ENCODE assay signal across 19 cellular contexts in genomic region chr21:42565206-42565810, GRCh38. TPM values are rescaled to one million over a fixed set of nuclear protein-coding genes. Genes with fewer than 3 reads are reported as not detected.
DNase-seq lines count a peak whose midpoint lies in the region; TF ChIP-seq lines count a peak whose summit lies in the region.
"Had no signal": no experiment of that assay in that cellular context is flagged by ENCODE, and none has a peak within 500 bp of the region (broad histone marks: within the 10 kb centered on the region; RNA-seq: fewer than 3 reads in every experiment).

No MANE protein-coding gene starts in this region.

- H3K27me3 ChIP-seq in Peyer's patch (no peaks in the 10 kb centered on the region), sigmoid colon (no peaks in the 10 kb centered on the region)

- TF ChIP-seq POLR2A in Peyer's patch (IDR thresholded peaks at IDR 0.05) (no peak), sigmoid colon (IDR thresholded peaks at IDR 0.05) (no peak)

- intact Hi-C loops in sigmoid colon (cut with DNase I), result loop anchor here (10.0 kb wide), 1 partner anchor 49 kb away; no protein-coding TSS in a partner anchor

- no peak for TF ChIP-seq EP300 in sigmoid colon (IDR thresholded peaks at IDR 0.05)

- WGBS in sigmoid colon, 2 donors, result 91 to 94% methylated on average over 16 of the region's 16 CpGs

- TF ChIP-seq CTCF in Peyer's patch (IDR thresholded peaks at IDR 0.05) (no peak), sigmoid colon (IDR thresholded peaks at IDR 0.05) (no peak)

- H3K27ac ChIP-seq in Peyer's patch (no peak overlapping the region), sigmoid colon (no peak overlapping the region)
- H3K27ac ChIP-seq: 22Rv1, thoracic aorta had no signal

- H3K4me3 ChIP-seq in Peyer's patch (no peak overlapping the region), sigmoid colon (no peak overlapping the region)
- H3K4me3 ChIP-seq: thoracic aorta had no signal

- peak; percentile 18 for DNase-seq in activated CD4-positive, CD25-positive, alpha-beta regulatory T cell treated with anti-CD3 and anti-CD28 coated beads, Interleukin-2, amount 50 U/mL, for 72 hours
- no peak for DNase-seq in activated CD4-positive, CD25-positive, alpha-beta regulatory T cell (lab: John Stamatoyannopoulos, UW)
- peak in 2 of 3 donors; percentile 14 to 41 for DNase-seq in Peyer's patch
- peak; percentile 35 for DNase-seq in islet precursor cell
- peak; percentile 54 for DNase-seq in sigmoid colon
- DNase-seq in NCI-H1105 (lab: John Stamatoyannopoulos, UW), result no peak
- no peak for DNase-seq in HK-2 (ENCODE audit: unreplicated experiment)
- no peak for DNase-seq in central memory CD4-positive, alpha-beta T cell
- DNase-seq: activated CD4-positive, alpha-beta T cell treated with anti-CD3 and anti-CD28 coated beads for 4 hours; amniotic stem cell; DMS153; HFFc6; NCI-H1092 treated with DMSO at 0.1 percent for 48 hours; NCI-H2029; NCI-H69; occipital lobe; stimulated activated CD4-positive, alpha-beta T cell treated with anti-CD3 and anti-CD28 coated beads, Interleukin-4, amount 100 ng/mL, for 1 hour had no signal

- H3K4me1 ChIP-seq in Peyer's patch, result no peaks in the 10 kb centered on the region
- H3K4me1 ChIP-seq in sigmoid colon, result no peaks in the 10 kb centered on the region

- H3K9me3 ChIP-seq in Peyer's patch, result no peaks in the 10 kb centered on the region
- H3K9me3 ChIP-seq in sigmoid colon, result no peaks in the 10 kb centered on the region
- H3K9me3 ChIP-seq: thoracic aorta had no signal

- peaks cover 0 to 94% (median 0%) of the 10 kb centered on the region in 3 donors for H3K36me3 ChIP-seq in Peyer's patch
- H3K36me3 ChIP-seq in sigmoid colon, result peaks cover 0 to 31% (median 2%) of the 10 kb centered on the region in 4 donors

RNA-seq across cellular contexts. Expression of gene SLC37A1, which starts 51.7 kb away (rescaled TPM):
- total RNA-seq in Peyer's patch (100 to 1,000 TPM in 3 of 4 donors, 10 to 100 TPM in 1; 66.0 to 249 (median 195) TPM), sigmoid colon (1 to 10 TPM; 2.3 to 7.8 (median 5.0) TPM)
- polyA plus RNA-seq in sigmoid colon, result 10 to 100 TPM; 21.0 to 98.5 (median 31.2) TPM
- total RNA-seq: HFFc6 had no signal

Comparison
In these comparisons a context has a peak if more than half of its experiments do, and no peak if none do; other contexts are left out.
1. DNase-seq: peak in activated CD4-positive, CD25-positive, alpha-beta regulatory T cell treated with anti-CD3 and anti-CD28 coated beads, Interleukin-2, amount 50 U/mL, for 72 hours (single experiment), Peyer's patch (2 of 3), islet precursor cell (single experiment) and sigmoid colon (single experiment); none in activated CD4-positive, CD25-positive, alpha-beta regulatory T cell (0 of 4), NCI-H1105 (single experiment), HK-2 (single experiment) and central memory CD4-positive, alpha-beta T cell (single experiment).
2. RNA of gene SLC37A1, which starts 51.7 kb away (total RNA-seq): 66.0 to 249 TPM in Peyer's patch; 2.3 to 7.8 TPM in sigmoid colon; every median in the first group is over 4 times any median in the second.